2 cellular contexts compared by ENCODE assay signal in genomic region chr10:97087296-97087695, GRCh38.
TF ChIP-seq lines count a peak whose summit lies in the region.

No MANE protein-coding gene starts in this region.

TF ChIP-seq in GM23338, 12 proteins besides CTCF, POLR2A, EP300 and RAD21 (continued from another document):
- TF ChIP-seq EZH2 (IDR thresholded peaks at IDR 0.05; ENCODE audit: low read depth, unreplicated experiment) (no peak), POLR2AphosphoS5 (IDR thresholded peaks at IDR 0.05; ENCODE audit: low read depth) (no peak), EZH2phosphoT487 (IDR thresholded peaks at IDR 0.05; ENCODE audit: unreplicated experiment) (no peak), ZNF114 (CRISPR knock-in tag; IDR thresholded peaks at IDR 0.05) (no peak), JUNB (IDR thresholded peaks at IDR 0.05; ENCODE audit: unreplicated experiment) (no peak), NANOG (IDR thresholded peaks at IDR 0.05; ENCODE audit: borderline replicate concordance) (no peak), CREB1 (CRISPR knock-in tag; IDR thresholded peaks at IDR 0.05; ENCODE audit: low read depth) (no peak), ZNF331 (CRISPR knock-in tag; IDR thresholded peaks at IDR 0.05; ENCODE audit: low read depth) (no peak)
- TF ChIP-seq, protein P1, sequence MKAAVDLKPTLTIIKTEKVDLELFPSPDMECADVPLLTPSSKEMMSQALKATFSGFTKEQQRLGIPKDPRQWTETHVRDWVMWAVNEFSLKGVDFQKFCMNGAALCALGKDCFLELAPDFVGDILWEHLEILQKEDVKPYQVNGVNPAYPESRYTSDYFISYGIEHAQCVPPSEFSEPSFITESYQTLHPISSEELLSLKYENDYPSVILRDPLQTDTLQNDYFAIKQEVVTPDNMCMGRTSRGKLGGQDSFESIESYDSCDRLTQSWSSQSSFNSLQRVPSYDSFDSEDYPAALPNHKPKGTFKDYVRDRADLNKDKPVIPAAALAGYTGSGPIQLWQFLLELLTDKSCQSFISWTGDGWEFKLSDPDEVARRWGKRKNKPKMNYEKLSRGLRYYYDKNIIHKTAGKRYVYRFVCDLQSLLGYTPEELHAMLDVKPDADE (IDR thresholded peaks at IDR 0.05): no peak
- TF ChIP-seq, protein P2, sequence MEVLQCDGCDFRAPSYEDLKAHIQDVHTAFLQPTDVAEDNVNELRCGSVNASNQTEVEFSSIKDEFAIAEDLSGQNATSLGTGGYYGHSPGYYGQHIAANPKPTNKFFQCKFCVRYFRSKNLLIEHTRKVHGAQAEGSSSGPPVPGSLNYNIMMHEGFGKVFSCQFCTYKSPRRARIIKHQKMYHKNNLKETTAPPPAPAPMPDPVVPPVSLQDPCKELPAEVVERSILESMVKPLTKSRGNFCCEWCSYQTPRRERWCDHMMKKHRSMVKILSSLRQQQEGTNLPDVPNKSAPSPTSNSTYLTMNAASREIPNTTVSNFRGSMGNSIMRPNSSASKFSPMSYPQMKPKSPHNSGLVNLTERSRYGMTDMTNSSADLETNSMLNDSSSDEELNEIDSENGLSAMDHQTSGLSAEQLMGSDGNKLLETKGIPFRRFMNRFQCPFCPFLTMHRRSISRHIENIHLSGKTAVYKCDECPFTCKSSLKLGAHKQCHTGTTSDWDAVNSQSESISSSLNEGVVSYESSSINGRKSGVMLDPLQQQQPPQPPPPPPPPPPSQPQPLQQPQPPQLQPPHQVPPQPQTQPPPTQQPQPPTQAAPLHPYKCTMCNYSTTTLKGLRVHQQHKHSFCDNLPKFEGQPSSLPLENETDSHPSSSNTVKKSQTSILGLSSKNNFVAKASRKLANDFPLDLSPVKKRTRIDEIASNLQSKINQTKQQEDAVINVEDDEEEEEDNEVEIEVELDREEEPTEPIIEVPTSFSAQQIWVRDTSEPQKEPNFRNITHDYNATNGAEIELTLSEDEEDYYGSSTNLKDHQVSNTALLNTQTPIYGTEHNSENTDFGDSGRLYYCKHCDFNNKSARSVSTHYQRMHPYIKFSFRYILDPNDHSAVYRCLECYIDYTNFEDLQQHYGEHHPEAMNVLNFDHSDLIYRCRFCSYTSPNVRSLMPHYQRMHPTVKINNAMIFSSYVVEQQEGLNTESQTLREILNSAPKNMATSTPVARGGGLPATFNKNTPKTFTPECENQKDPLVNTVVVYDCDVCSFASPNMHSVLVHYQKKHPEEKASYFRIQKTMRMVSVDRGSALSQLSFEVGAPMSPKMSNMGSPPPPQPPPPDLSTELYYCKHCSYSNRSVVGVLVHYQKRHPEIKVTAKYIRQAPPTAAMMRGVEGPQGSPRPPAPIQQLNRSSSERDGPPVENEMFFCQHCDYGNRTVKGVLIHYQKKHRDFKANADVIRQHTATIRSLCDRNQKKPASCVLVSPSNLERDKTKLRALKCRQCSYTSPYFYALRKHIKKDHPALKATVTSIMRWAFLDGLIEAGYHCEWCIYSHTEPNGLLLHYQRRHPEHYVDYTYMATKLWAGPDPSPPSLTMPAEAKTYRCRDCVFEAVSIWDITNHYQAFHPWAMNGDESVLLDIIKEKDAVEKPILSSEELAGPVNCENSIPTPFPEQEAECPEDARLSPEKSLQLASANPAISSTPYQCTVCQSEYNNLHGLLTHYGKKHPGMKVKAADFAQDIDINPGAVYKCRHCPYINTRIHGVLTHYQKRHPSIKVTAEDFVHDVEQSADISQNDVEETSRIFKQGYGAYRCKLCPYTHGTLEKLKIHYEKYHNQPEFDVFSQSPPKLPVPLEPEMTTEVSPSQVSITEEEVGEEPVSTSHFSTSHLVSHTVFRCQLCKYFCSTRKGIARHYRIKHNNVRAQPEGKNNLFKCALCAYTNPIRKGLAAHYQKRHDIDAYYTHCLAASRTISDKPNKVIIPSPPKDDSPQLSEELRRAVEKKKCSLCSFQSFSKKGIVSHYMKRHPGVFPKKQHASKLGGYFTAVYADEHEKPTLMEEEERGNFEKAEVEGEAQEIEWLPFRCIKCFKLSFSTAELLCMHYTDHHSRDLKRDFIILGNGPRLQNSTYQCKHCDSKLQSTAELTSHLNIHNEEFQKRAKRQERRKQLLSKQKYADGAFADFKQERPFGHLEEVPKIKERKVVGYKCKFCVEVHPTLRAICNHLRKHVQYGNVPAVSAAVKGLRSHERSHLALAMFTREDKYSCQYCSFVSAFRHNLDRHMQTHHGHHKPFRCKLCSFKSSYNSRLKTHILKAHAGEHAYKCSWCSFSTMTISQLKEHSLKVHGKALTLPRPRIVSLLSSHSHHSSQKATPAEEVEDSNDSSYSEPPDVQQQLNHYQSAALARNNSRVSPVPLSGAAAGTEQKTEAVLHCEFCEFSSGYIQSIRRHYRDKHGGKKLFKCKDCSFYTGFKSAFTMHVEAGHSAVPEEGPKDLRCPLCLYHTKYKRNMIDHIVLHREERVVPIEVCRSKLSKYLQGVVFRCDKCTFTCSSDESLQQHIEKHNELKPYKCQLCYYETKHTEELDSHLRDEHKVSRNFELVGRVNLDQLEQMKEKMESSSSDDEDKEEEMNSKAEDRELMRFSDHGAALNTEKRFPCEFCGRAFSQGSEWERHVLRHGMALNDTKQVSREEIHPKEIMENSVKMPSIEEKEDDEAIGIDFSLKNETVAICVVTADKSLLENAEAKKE (CRISPR knock-in tag; IDR thresholded peaks at IDR 0.05): no peak
- TF ChIP-seq, protein P3, sequence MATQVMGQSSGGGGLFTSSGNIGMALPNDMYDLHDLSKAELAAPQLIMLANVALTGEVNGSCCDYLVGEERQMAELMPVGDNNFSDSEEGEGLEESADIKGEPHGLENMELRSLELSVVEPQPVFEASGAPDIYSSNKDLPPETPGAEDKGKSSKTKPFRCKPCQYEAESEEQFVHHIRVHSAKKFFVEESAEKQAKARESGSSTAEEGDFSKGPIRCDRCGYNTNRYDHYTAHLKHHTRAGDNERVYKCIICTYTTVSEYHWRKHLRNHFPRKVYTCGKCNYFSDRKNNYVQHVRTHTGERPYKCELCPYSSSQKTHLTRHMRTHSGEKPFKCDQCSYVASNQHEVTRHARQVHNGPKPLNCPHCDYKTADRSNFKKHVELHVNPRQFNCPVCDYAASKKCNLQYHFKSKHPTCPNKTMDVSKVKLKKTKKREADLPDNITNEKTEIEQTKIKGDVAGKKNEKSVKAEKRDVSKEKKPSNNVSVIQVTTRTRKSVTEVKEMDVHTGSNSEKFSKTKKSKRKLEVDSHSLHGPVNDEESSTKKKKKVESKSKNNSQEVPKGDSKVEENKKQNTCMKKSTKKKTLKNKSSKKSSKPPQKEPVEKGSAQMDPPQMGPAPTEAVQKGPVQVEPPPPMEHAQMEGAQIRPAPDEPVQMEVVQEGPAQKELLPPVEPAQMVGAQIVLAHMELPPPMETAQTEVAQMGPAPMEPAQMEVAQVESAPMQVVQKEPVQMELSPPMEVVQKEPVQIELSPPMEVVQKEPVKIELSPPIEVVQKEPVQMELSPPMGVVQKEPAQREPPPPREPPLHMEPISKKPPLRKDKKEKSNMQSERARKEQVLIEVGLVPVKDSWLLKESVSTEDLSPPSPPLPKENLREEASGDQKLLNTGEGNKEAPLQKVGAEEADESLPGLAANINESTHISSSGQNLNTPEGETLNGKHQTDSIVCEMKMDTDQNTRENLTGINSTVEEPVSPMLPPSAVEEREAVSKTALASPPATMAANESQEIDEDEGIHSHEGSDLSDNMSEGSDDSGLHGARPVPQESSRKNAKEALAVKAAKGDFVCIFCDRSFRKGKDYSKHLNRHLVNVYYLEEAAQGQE (IDR thresholded peaks at IDR 0.05; ENCODE audit: unreplicated experiment): no peak
TF ChIP-seq in GM23338: peak in this region for 0.

TF ChIP-seq in H1, 55 proteins besides CTCF, POLR2A, EP300 and RAD21:
- TF ChIP-seq, protein P4, sequence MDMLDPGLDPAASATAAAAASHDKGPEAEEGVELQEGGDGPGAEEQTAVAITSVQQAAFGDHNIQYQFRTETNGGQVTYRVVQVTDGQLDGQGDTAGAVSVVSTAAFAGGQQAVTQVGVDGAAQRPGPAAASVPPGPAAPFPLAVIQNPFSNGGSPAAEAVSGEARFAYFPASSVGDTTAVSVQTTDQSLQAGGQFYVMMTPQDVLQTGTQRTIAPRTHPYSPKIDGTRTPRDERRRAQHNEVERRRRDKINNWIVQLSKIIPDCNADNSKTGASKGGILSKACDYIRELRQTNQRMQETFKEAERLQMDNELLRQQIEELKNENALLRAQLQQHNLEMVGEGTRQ (IDR thresholded peaks at IDR 0.05; ENCODE audit: low read length): no peak
- TF ChIP-seq RFX5 (IDR thresholded peaks at IDR 0.05; ENCODE audit: borderline replicate concordance, low read depth, low read length) (no peak), BACH1 (IDR thresholded peaks at IDR 0.05; ENCODE audit: low read length) (no peak), CHD7 (IDR thresholded peaks at IDR 0.05; ENCODE audit: insufficient replicate concordance, low read length) (no peak), SIX5 (IDR thresholded peaks at IDR 0.05; ENCODE audit: low read depth, low read length) (no peak), RBBP5 (IDR thresholded peaks at IDR 0.05; ENCODE audit: borderline replicate concordance, low read depth, low read length) (no peak), NRF1 (IDR thresholded peaks at IDR 0.05; ENCODE audit: low read depth, low read length) (no peak), EZH2 (IDR thresholded peaks at IDR 0.05; ENCODE audit: low read depth, low read length, severe bottlenecking) (no peak), SIRT6 (IDR thresholded peaks at IDR 0.05; ENCODE audit: low read length) (no peak), ZNF274 (IDR thresholded peaks at IDR 0.05; ENCODE audit: borderline replicate concordance, extremely low read depth, low read length) (no peak)
